ENCODE assay signal across 20 cellular contexts in the genomic region with DNA sequence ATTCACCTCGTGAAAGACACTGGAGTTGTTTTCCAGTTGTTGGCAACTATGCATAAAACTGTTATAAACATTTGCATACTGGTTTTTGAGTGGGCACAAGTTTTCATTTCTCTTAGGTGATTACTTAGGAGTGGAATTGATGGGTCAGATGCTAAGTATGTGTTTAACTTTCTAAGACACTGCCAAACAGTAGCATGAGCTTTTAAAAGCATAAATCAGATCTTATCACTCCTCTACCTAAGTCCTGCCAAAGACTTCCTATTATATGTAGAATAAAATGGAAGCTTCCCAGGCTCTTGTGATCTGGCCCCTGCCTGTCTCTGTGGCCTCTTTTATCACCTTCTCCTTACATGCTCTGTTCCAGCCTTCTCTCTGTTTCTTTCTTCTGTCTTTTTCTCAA.
"Had no signal": no experiment of that assay in that cellular context is flagged by ENCODE, and none has a peak within 500 bp of the region (broad histone marks: within the 10 kb centered on the region; RNA-seq: fewer than 3 reads in every experiment).

No MANE protein-coding gene starts in this region.

- H3K27me3 Mint-ChIP-seq: stimulated activated memory B cell treated with anti-CD40 and anti-IgM and Interleukin-4, amounts not matched to agents 10 μg/mL and 1 μg/mL and 100 μg/mL, for 72 hours had no signal

- H3K4me1 ChIP-seq: esophagus muscularis mucosa, gastrocnemius medialis, psoas muscle, upper lobe of left lung, uterus had no signal

- H3K27ac Mint-ChIP-seq: naive thymus-derived CD8-positive, alpha-beta T cell; stimulated activated memory B cell treated with anti-CD40 and anti-IgM and Interleukin-4, amounts not matched to agents 10 μg/mL and 1 μg/mL and 100 μg/mL, for 72 hours; stimulated activated naive CD8-positive, alpha-beta T cell treated with anti-CD3 and anti-CD28 coated beads, Interleukin-15, Interleukin-2, amounts not matched to agents 100 ng/mL and 50 ng/mL, for 24 hours had no signal

- ATAC-seq: gastrocnemius medialis; heart right ventricle; left lobe of liver; naive thymus-derived CD8-positive, alpha-beta T cell; psoas muscle; stimulated activated memory B cell treated with anti-CD40 and anti-IgM and Interleukin-4, amounts not matched to agents 10 μg/mL and 1 μg/mL and 100 μg/mL, for 72 hours had no signal

- H3K27me3 ChIP-seq: esophagus muscularis mucosa, gastrocnemius medialis, heart right ventricle, neutrophil, right lobe of liver, tibial artery, upper lobe of left lung, uterus had no signal

- H3K4me3 Mint-ChIP-seq: naive thymus-derived CD8-positive, alpha-beta T cell; stimulated activated memory B cell treated with anti-CD40 and anti-IgM and Interleukin-4, amounts not matched to agents 10 μg/mL and 1 μg/mL and 100 μg/mL, for 72 hours; stimulated activated naive CD8-positive, alpha-beta T cell treated with anti-CD3 and anti-CD28 coated beads, Interleukin-15, Interleukin-2, amounts not matched to agents 100 ng/mL and 50 ng/mL, for 24 hours had no signal

- H3K27ac ChIP-seq: esophagus muscularis mucosa, gastrocnemius medialis, heart right ventricle, neutrophil, psoas muscle, right lobe of liver, tibial artery, upper lobe of left lung, uterus had no signal

- H3K4me1 Mint-ChIP-seq: naive thymus-derived CD8-positive, alpha-beta T cell; stimulated activated memory B cell treated with anti-CD40 and anti-IgM and Interleukin-4, amounts not matched to agents 10 μg/mL and 1 μg/mL and 100 μg/mL, for 72 hours had no signal

- DNase-seq: effector memory CD4-positive, alpha-beta T cell; gastrocnemius medialis; heart right ventricle; hypothalamus; islet precursor cell; mammary epithelial cell; naive thymus-derived CD8-positive, alpha-beta T cell; psoas muscle; retina; right lobe of liver; stimulated activated CD4-positive, alpha-beta T cell treated with anti-CD3 and anti-CD28 coated beads, Interleukin-4, amount 100 ng/mL, for 24 hours; tibial artery; upper lobe of left lung; uterus had no signal

- H3K9me3 ChIP-seq: esophagus muscularis mucosa, gastrocnemius medialis, neutrophil, psoas muscle, right lobe of liver, tibial artery, upper lobe of left lung, uterus had no signal

- FAIRE-seq: endometrium had no signal

- H3K9me3 Mint-ChIP-seq: stimulated activated memory B cell treated with anti-CD40 and anti-IgM and Interleukin-4, amounts not matched to agents 10 μg/mL and 1 μg/mL and 100 μg/mL, for 72 hours; stimulated activated naive CD8-positive, alpha-beta T cell treated with anti-CD3 and anti-CD28 coated beads, Interleukin-15, Interleukin-2, amounts not matched to agents 100 ng/mL and 50 ng/mL, for 24 hours had no signal

- H3K4me3 ChIP-seq: esophagus muscularis mucosa, gastrocnemius medialis, heart right ventricle, psoas muscle, right lobe of liver, tibial artery, upper lobe of left lung, uterus had no signal

- H3K36me3 Mint-ChIP-seq: naive thymus-derived CD8-positive, alpha-beta T cell; stimulated activated memory B cell treated with anti-CD40 and anti-IgM and Interleukin-4, amounts not matched to agents 10 μg/mL and 1 μg/mL and 100 μg/mL, for 72 hours had no signal

- H3K36me3 ChIP-seq: esophagus muscularis mucosa, gastrocnemius medialis, heart right ventricle, neutrophil, upper lobe of left lung, uterus had no signal
